In genomic region chr1:159911668-159912067, GRCh38 we compare ENCODE assay signal across 10 cellular contexts. TPM values are rescaled to one million over a fixed set of nuclear protein-coding genes. Genes with fewer than 3 reads are reported as not detected.
DNase-seq lines count a peak whose midpoint lies in the region; TF ChIP-seq lines count a peak whose summit lies in the region.
"Had no signal": no experiment of that assay in that cellular context is flagged by ENCODE, and none has a peak within 500 bp of the region (broad histone marks: within the 10 kb centered on the region; RNA-seq: fewer than 3 reads in every experiment).

No MANE protein-coding gene starts in this region.

- no peak overlapping the region for H2BK120ac ChIP-seq in neuronal stem cell (ENCODE audit: low read depth, low read length)

- H2BK12ac ChIP-seq in neuronal stem cell (ENCODE audit: low read length) = no peak overlapping the region

- peaks cover 53 to 91% (median 79%) of the 10 kb centered on the region in 3 donors for H3K4me1 Mint-ChIP-seq in CD8-positive, alpha-beta memory T cell

- H3K18ac ChIP-seq in neuronal stem cell (ENCODE audit: low read length) = peak overlapping the region; percentile 7

- no peaks in the 10 kb centered on the region for H3K36me3 ChIP-seq in CD8-positive, alpha-beta memory T cell (ENCODE audit: insufficient read depth, low read length)
- no peaks in the 10 kb centered on the region for H3K36me3 ChIP-seq in KMS-11 (ENCODE audit: insufficient read depth)
- peaks cover 0 to 6% of the 10 kb centered on the region in 2 donors for H3K36me3 ChIP-seq in ascending aorta
- no peaks in the 10 kb centered on the region for H3K36me3 ChIP-seq in neuronal stem cell (replicated peaks in 1 of 2; ENCODE audit: control insufficient read depth in 2 of 2, insufficient read depth in 2 of 2, low read length in 2 of 2)

- H2AK5ac ChIP-seq in neuronal stem cell (ENCODE audit: low read depth, low read length) = no peak overlapping the region

- H3K79me2 ChIP-seq in KMS-11 (ENCODE audit: insufficient read depth, low read depth) = no peaks in the 10 kb centered on the region

- CTCF ChIA-PET in CD8-positive, alpha-beta memory T cell (lab: Charles Lee) = interaction anchor here (0.8 to 1.4 kb wide), 3 partner anchors 35 to 174 kb away, joined by 3 to 5 read pairs (median 5); partner anchors contain the start of gene IGSF9

- no peak overlapping the region for H3K9ac ChIP-seq in KMS-11
- no peak overlapping the region for H3K9ac ChIP-seq in neuronal stem cell (ENCODE audit: low read depth, low read length, poor library complexity)

- H3K4ac ChIP-seq in neuronal stem cell (ENCODE audit: low read length) = no peak overlapping the region

- peak overlapping the region; percentile 77 for H3K27ac ChIP-seq in CD8-positive, alpha-beta memory T cell (ENCODE audit: low read depth, low read length)
- H3K27ac ChIP-seq in KMS-11 = peak overlapping the region; percentile 75; the same call in 1 of the 2 replicates
- peak overlapping the region; percentile 62 to 74 for H3K27ac ChIP-seq in ascending aorta
- no peak overlapping the region for H3K27ac ChIP-seq in neuronal stem cell (replicated peaks; ENCODE audit: low read length)

- H4K8ac ChIP-seq in neuronal stem cell (ENCODE audit: low read depth, low read length) = no peak overlapping the region

- no peaks in the 10 kb centered on the region for H3K27me3 ChIP-seq in CD8-positive, alpha-beta memory T cell (ENCODE audit: insufficient read depth, low read length, poor library complexity, severe bottlenecking)
- H3K27me3 ChIP-seq in KMS-11 (ENCODE audit: insufficient read depth, low read depth) (no peaks in the 10 kb centered on the region), ascending aorta (no peaks in the 10 kb centered on the region), neuronal stem cell (ENCODE audit: control insufficient read depth in 3 of 3, insufficient read depth in 3 of 3, low read depth in 1 of 3, low read length in 3 of 3) (peaks cover 0 to 17% (median 0%) of the 10 kb centered on the region in 3 experiments)

- H4K20me1 ChIP-seq in KMS-11 (ENCODE audit: insufficient read depth) = no peaks in the 10 kb centered on the region

- H3K4me3 ChIP-seq in CD8-positive, alpha-beta memory T cell (ENCODE audit: low read length) = no peak overlapping the region
- H3K4me3 ChIP-seq in KMS-11 (IDR thresholded peaks at IDR 0.05; ENCODE audit: insufficient read depth, low read depth, low read length) (no peak overlapping the region), ascending aorta (no peak overlapping the region), neuronal stem cell (ENCODE audit: low read length in 2 of 2) (no peak overlapping the region)

- TF ChIP-seq CTCF in KMS-11 (conservative IDR thresholded peaks at IDR 0.05; ENCODE audit: low read depth, low read length) = no peak
- no peak for TF ChIP-seq CTCF in ascending aorta (IDR thresholded peaks at IDR 0.05)

- peak overlapping the region; percentile 84; the same call in 1 of the 2 replicates for H3K4me2 ChIP-seq in KMS-11
- no peak overlapping the region for H3K4me2 ChIP-seq in neuronal stem cell (ENCODE audit: insufficient read depth, low read length, poor library complexity, severe bottlenecking)

- no peak overlapping the region for H2BK15ac ChIP-seq in neuronal stem cell (ENCODE audit: low read length)

- POLR2A ChIA-PET in CD8-positive, alpha-beta memory T cell (lab: Charles Lee) = interaction anchor here (1.2 kb wide), 1 partner anchor 15 kb away, joined by 6 read pairs; no protein-coding TSS in a partner anchor

- peaks cover 47% of the 10 kb centered on the region for H3K4me1 ChIP-seq in CD8-positive, alpha-beta memory T cell (ENCODE audit: insufficient read depth, low read length)
- peaks cover 38% of the 10 kb centered on the region for H3K4me1 ChIP-seq in KMS-11 (ENCODE audit: low read depth, poor library complexity, severe bottlenecking)
- H3K4me1 ChIP-seq in ascending aorta = peaks cover 0 to 15% of the 10 kb centered on the region in 2 donors
- H3K4me1 ChIP-seq in neuronal stem cell (ENCODE audit: control insufficient read depth in 2 of 2, insufficient read depth in 1 of 2, low read depth in 1 of 2, low read length in 2 of 2) = peaks cover 22 to 23% of the 10 kb centered on the region in 2 donors

- H3K9me3 ChIP-seq in CD8-positive, alpha-beta memory T cell (ENCODE audit: low read length) = no peaks in the 10 kb centered on the region
- H3K9me3 ChIP-seq in ascending aorta (no peaks in the 10 kb centered on the region), neuronal stem cell (replicated peaks in 1 of 2; ENCODE audit: control insufficient read depth in 2 of 2, insufficient read depth in 1 of 2, low read depth in 1 of 2, low read length in 2 of 2) (no peaks in the 10 kb centered on the region)

- H3K27ac Mint-ChIP-seq in CD8-positive, alpha-beta memory T cell = peak overlapping the region; percentile 90 to 99 (median 98)

- H4K91ac ChIP-seq in neuronal stem cell (ENCODE audit: low read depth, low read length, poor library complexity) = no peak overlapping the region

- WGBS in neuronal stem cell (ENCODE audit: extremely low coverage in 2 of 2, insufficient read length in 2 of 2, insufficient replicate concordance in 1 of 2), 2 donors = no CpG with 5 or more reads among the region's 3 CpGs

- intact Hi-C loops in ascending aorta (cut with DNase I) = no loop called here

- H3K4me3 Mint-ChIP-seq in CD8-positive, alpha-beta memory T cell = peak overlapping the region; percentile 47 to 84 (median 72)

- no peak overlapping the region for H3K14ac ChIP-seq in neuronal stem cell (ENCODE audit: low read length)

- no peak for DNase-seq in CD8-positive, alpha-beta memory T cell
- DNase-seq in ascending aorta (ENCODE audit: low spot score in 2 of 2) = no peak
- no peak for DNase-seq in neuronal stem cell (ENCODE audit: low spot score)
- DNase-seq in T1000 (lab: John Stamatoyannopoulos, UW) = no peak
- no peak for DNase-seq in stimulated activated CD4-positive, alpha-beta T cell treated with anti-CD3 and anti-CD28 coated beads, Interleukin-4, amount 100 ng/mL, for 4 hours
- DNase-seq in anterior cingulate cortex (lab: John Stamatoyannopoulos, UW) = no peak
- DNase-seq in stimulated activated CD4-positive, alpha-beta T cell treated with anti-CD3 and anti-CD28 coated beads, Interleukin-2, amount 100 ng/mL, for 24 hours = no peak
- DNase-seq: effector CD4-positive, alpha-beta T cell had no signal

- peaks cover 0 to 10% (median 3%) of the 10 kb centered on the region in 3 donors for H3K36me3 Mint-ChIP-seq in CD8-positive, alpha-beta memory T cell

- H2AFZ ChIP-seq in KMS-11 (ENCODE audit: low read depth) (no peak overlapping the region), neuronal stem cell (ENCODE audit: low read length) (no peak overlapping the region)

- no peaks in the 10 kb centered on the region for H3K79me1 ChIP-seq in neuronal stem cell (ENCODE audit: low read depth, low read length)

- no peaks in the 10 kb centered on the region for H3K27me3 Mint-ChIP-seq in CD8-positive, alpha-beta memory T cell

- no peak overlapping the region for H2BK5ac ChIP-seq in neuronal stem cell (ENCODE audit: low read length)

- H3K9me3 Mint-ChIP-seq in CD8-positive, alpha-beta memory T cell = no peaks in the 10 kb centered on the region

- H3K23ac ChIP-seq in neuronal stem cell (ENCODE audit: low read depth, low read length, poor library complexity) = no peak overlapping the region

RNA-seq across cellular contexts. Expression of gene CFAP45, which starts 11.7 kb away (rescaled TPM):
- total RNA-seq in CD8-positive, alpha-beta memory T cell = 1 to 10 TPM in 1 of 2 experiments, under 1 TPM in 1; 0.75 to 1.2 TPM
- polyA plus RNA-seq in CD8-positive, alpha-beta memory T cell = 0.18 TPM
- not detected for total RNA-seq in ascending aorta
- polyA plus RNA-seq in neuronal stem cell (2013, experiment 1 of 2) = 0.32 TPM
- polyA plus RNA-seq in neuronal stem cell (2013, experiment 2 of 2) = 0.47 TPM

RNA-seq across cellular contexts. Expression of gene TAGLN2, which starts 13.6 kb away (rescaled TPM):
- 100 to 1,000 TPM; 566 to 578 TPM for total RNA-seq in CD8-positive, alpha-beta memory T cell
- 811 TPM for polyA plus RNA-seq in CD8-positive, alpha-beta memory T cell
- 363 TPM for total RNA-seq in ascending aorta
- 27.0 TPM for polyA plus RNA-seq in neuronal stem cell (2013, experiment 1 of 2)
- polyA plus RNA-seq in neuronal stem cell (2013, experiment 2 of 2) = 26.7 TPM

RNA-seq across cellular contexts. Expression of gene IGSF9, which starts 33.7 kb away (rescaled TPM):
- under 1 TPM; 0.04 to 0.11 TPM for total RNA-seq in CD8-positive, alpha-beta memory T cell
- not detected for polyA plus RNA-seq in CD8-positive, alpha-beta memory T cell
- 0.11 TPM for total RNA-seq in ascending aorta
- 11.6 TPM for polyA plus RNA-seq in neuronal stem cell (2013, experiment 1 of 2)
- polyA plus RNA-seq in neuronal stem cell (2013, experiment 2 of 2) = 11.4 TPM

RNA-seq across cellular contexts. Expression of gene SLAMF9, which starts 42.4 kb away (rescaled TPM):
- not detected for total RNA-seq in CD8-positive, alpha-beta memory T cell
- not detected for polyA plus RNA-seq in CD8-positive, alpha-beta memory T cell
- total RNA-seq in ascending aorta = not detected
- polyA plus RNA-seq in neuronal stem cell (2013, experiment 1 of 2) = not detected
- polyA plus RNA-seq in neuronal stem cell (2013, experiment 2 of 2) = not detected
- total RNA-seq: Daoy had no signal

RNA-seq across cellular contexts. Expression of gene VSIG8, which starts 49.2 kb away (rescaled TPM):
- not detected for total RNA-seq in CD8-positive, alpha-beta memory T cell
- not detected for polyA plus RNA-seq in CD8-positive, alpha-beta memory T cell
- not detected for total RNA-seq in ascending aorta
- not detected for polyA plus RNA-seq in neuronal stem cell (2013, experiment 1 of 2)
- not detected for polyA plus RNA-seq in neuronal stem cell (2013, experiment 2 of 2)
- total RNA-seq: Daoy had no signal
